In the genomic region with DNA sequence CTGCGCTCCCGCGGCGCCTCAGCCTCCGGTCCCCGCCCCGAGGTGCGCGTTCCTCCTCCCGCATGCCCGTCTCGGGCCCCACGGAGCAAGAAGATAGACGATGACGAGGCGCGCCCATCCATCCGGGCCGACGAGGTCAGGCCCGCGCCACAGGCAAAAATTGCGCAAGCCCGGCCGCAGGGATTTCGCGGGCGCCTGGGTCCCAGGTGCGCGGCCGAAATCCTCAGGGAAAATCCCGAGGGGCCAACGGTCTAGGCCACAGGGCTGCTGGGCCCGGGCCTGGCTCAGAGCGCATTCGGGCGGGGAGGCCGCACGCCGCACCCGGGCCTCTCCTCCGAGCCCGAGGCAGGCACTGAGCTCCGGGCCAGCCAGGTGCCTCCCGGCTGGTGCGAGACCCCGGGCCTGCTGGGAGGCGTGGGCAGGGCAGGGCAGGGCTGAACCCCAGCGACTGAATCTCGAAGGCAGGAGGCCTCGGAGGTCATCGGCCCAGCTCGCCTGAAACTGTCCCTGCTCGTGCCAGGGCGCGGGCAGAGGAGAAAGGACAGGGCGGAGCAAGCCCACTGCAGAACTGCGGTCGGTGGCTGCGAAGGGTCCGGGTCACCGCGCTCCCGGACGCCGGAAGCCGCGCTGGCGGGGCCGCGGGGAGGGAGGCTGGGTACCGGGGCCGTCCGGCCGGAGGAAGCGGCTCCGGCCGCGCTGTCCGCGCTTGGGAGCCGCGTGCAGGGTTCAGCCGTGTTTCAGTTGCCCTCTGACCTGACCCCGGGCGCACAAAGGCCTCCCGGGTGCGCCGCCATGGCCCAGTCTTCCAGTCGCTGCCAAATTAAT, we compare ENCODE assay signal across 1 cellular context.
TF ChIP-seq lines count a peak whose summit lies in the region.

No MANE protein-coding gene starts in this region.

TF ChIP-seq in H1, 55 proteins besides CTCF, POLR2A, EP300 and RAD21:
- TF ChIP-seq, protein P1, sequence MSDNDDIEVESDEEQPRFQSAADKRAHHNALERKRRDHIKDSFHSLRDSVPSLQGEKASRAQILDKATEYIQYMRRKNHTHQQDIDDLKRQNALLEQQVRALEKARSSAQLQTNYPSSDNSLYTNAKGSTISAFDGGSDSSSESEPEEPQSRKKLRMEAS (IDR thresholded peaks at IDR 0.05) = peak; percentile 26; the same call in 1 of the 2 replicates
- TF ChIP-seq BRCA1 (IDR thresholded peaks at IDR 0.05; ENCODE audit: low read depth, low read length) (no peak), CEBPB (IDR thresholded peaks at IDR 0.05; ENCODE audit: low read depth, low read length) (peak; percentile 90), SIN3A (conservative IDR thresholded peaks at IDR 0.05 in 1 of 2, IDR thresholded peaks at IDR 0.05 in 1 of 2; ENCODE audit: low read depth in 1 of 2, low read length in 2 of 2) (no peak), RXRA (IDR thresholded peaks at IDR 0.05; ENCODE audit: insufficient read depth, low read depth, low read length) (no peak), HDAC2 (IDR thresholded peaks at IDR 0.05; ENCODE audit: borderline replicate concordance in 1 of 2, low read depth in 2 of 2, low read length in 2 of 2) (no peak), TBP (IDR thresholded peaks at IDR 0.05; ENCODE audit: low read depth, low read length) (no peak), SUZ12 (IDR thresholded peaks at IDR 0.05; ENCODE audit: low read length) (peak; percentile 85), POLR2AphosphoS5 (IDR thresholded peaks at IDR 0.05; ENCODE audit: low read depth, low read length) (no peak), KDM4A (IDR thresholded peaks at IDR 0.05; ENCODE audit: low read depth, low read length, severe bottlenecking) (peak; percentile 36), EZH2 (IDR thresholded peaks at IDR 0.05; ENCODE audit: low read depth, low read length, severe bottlenecking) (peak; percentile 84)
- TF ChIP-seq, protein P2, sequence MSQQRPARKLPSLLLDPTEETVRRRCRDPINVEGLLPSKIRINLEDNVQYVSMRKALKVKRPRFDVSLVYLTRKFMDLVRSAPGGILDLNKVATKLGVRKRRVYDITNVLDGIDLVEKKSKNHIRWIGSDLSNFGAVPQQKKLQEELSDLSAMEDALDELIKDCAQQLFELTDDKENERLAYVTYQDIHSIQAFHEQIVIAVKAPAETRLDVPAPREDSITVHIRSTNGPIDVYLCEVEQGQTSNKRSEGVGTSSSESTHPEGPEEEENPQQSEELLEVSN (IDR thresholded peaks at IDR 0.05) = peak; percentile 47; the same call in 1 of the 2 replicates
TF ChIP-seq in H1: peak in this region for 6.
